In the genomic region with DNA sequence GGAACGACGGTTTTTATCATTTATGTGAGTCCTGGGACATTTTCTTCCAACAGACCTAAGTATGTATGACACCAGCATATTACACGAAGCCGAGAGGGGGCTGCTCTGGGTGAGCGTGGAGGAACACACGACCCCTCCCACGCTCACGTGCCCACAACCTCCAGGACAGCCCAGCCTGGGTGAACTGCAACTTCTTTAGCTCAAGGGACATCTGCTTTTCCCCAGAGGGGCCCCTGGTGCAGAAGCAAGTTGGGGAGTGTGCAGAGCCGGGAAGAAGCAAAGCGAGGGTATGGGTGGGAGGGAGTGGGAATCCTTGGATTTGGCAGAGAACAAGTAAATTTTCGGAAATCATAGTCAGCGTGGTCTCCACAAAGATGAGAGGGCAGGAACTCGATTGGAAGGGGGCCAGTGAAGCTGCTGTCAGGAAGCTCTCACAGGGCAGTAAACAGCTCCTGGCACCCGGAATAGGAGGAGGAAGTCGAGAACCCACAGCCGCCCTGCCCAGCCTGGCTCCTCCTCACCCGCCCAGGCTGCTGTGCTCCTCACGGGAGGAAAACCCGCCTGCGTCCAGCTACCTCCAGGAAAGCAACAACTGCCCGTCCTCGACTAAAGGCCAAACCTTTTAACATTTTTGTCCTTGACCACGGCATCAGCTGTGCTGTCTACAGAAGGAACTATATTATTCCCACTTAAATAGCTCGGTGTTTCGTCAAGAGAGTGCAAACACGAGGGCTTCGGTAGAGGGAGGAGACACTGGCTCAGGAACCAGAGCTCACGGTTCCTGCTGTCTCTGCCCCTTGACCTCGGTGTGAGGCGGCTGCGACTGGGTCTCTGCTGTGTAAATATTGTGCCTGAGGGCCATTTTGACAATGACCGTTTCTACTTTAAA, we compare ENCODE assay signal across 8 cellular contexts. TPM values are rescaled to one million over a fixed set of nuclear protein-coding genes. Genes with fewer than 3 reads are reported as not detected.
DNase-seq lines count a peak whose midpoint lies in the region; ATAC-seq and TF ChIP-seq lines count a peak whose summit lies in the region.

No MANE protein-coding gene starts in this region.

- H4K12ac ChIP-seq in trophoblast cell (ENCODE audit: low read depth, low read length) = no peak overlapping the region

- peaks cover 12% of the 10 kb centered on the region for H3K4me1 Mint-ChIP-seq in HFFc6 (ENCODE audit: low read depth)

- H3K4ac ChIP-seq in trophoblast cell (ENCODE audit: low read depth, low read length) = no peak overlapping the region

- H3K36me3 ChIP-seq in SK-N-MC (ENCODE audit: insufficient read depth, low read length) = no peaks in the 10 kb centered on the region
- no peaks in the 10 kb centered on the region for H3K36me3 ChIP-seq in trophoblast cell (ENCODE audit: control insufficient read depth in 1 of 2, insufficient read depth in 2 of 2, low read length in 2 of 2)

- H2AK5ac ChIP-seq in trophoblast cell (ENCODE audit: low read length) = no peak overlapping the region

- no CpG with 5 or more reads among the region's 32 CpGs for WGBS in trophoblast cell (ENCODE audit: extremely low coverage, insufficient coverage, insufficient read length)

- H3K4me3 Mint-ChIP-seq in HFFc6 = peak overlapping the region; percentile 74

- H2AFZ ChIP-seq in trophoblast cell (ENCODE audit: insufficient read depth, low read length, poor library complexity) = no peak overlapping the region

- H3K27ac Mint-ChIP-seq in HFFc6 = no peak overlapping the region

- no peak overlapping the region for H3K4me2 ChIP-seq in trophoblast cell (ENCODE audit: low read length)

- no peak overlapping the region for H3K14ac ChIP-seq in trophoblast cell (ENCODE audit: low read length)

- TF ChIP-seq CTCF in HFFc6 (IDR thresholded peaks at IDR 0.05) (no peak), epithelial cell of esophagus (IDR thresholded peaks at IDR 0.05; ENCODE audit: insufficient read depth, low read depth, low read length, missing control alignments) (no peak)

- H2BK5ac ChIP-seq in trophoblast cell (ENCODE audit: low read depth, low read length, poor library complexity) = no peak overlapping the region

- H3K4me1 ChIP-seq in trophoblast cell (ENCODE audit: control insufficient read depth in 1 of 2, insufficient read depth in 2 of 2, low read length in 2 of 2) = peaks cover 8 to 9% of the 10 kb centered on the region in 2 experiments

- H3K9me3 Mint-ChIP-seq in HFFc6 = no peaks in the 10 kb centered on the region

- DNase-seq in HFFc6 = no peak
- no peak for DNase-seq in SK-N-MC (ENCODE audit: low read depth, low spot score)
- peak; percentile 26 for DNase-seq in epithelial cell of esophagus (ENCODE audit: low read depth)
- no peak for DNase-seq in trophoblast cell
- DNase-seq in NCI-H1694 (lab: John Stamatoyannopoulos, UW) = no peak

- no peak overlapping the region for H3K23ac ChIP-seq in trophoblast cell (ENCODE audit: low read length)

- H3K27ac ChIP-seq in SK-N-MC (no peak overlapping the region), trophoblast cell (ENCODE audit: low read depth, low read length) (peak overlapping the region; percentile 33)

- H4K91ac ChIP-seq in trophoblast cell (ENCODE audit: low read depth, low read length) = peak overlapping the region; percentile 10

- H2BK120ac ChIP-seq in trophoblast cell (ENCODE audit: insufficient read depth, low read length, poor library complexity) = no peak overlapping the region

- no peak overlapping the region for H2BK12ac ChIP-seq in trophoblast cell (ENCODE audit: low read length)

- peaks cover 1% of the 10 kb centered on the region for H3K79me1 ChIP-seq in trophoblast cell (ENCODE audit: low read length)

- H3K9ac ChIP-seq in SK-N-MC (ENCODE audit: insufficient read length) (no peak overlapping the region), trophoblast cell (ENCODE audit: low read length) (no peak overlapping the region)

- H3K27me3 Mint-ChIP-seq in HFFc6 (ENCODE audit: insufficient read depth) = peaks cover 22% of the 10 kb centered on the region

- H3K27me3 ChIP-seq in trophoblast cell (ENCODE audit: insufficient read depth, low read length) = no peaks in the 10 kb centered on the region

- H3K18ac ChIP-seq in trophoblast cell (ENCODE audit: low read length) = no peak overlapping the region

- no peak for ATAC-seq in GM21786 (IDR thresholded peaks at IDR 0.05; ENCODE audit: unreplicated experiment)
- no peak for ATAC-seq in HG02610 (IDR thresholded peaks at IDR 0.05; ENCODE audit: unreplicated experiment)
- no peak for ATAC-seq in SK-N-SH treated with all-trans-retinoic acid at 6 μM for 48 hours

- H3K9me3 ChIP-seq in SK-N-MC (ENCODE audit: low read depth, low read length) (no peaks in the 10 kb centered on the region), trophoblast cell (ENCODE audit: insufficient read depth, low read depth, low read length) (no peaks in the 10 kb centered on the region)

- no peaks in the 10 kb centered on the region for H3K36me3 Mint-ChIP-seq in HFFc6 (ENCODE audit: low read depth)

- H4K8ac ChIP-seq in trophoblast cell (ENCODE audit: low read depth, low read length) = no peak overlapping the region

- H3K79me2 ChIP-seq in trophoblast cell (ENCODE audit: control insufficient read depth, insufficient read depth, low read length, poor library complexity) = no peaks in the 10 kb centered on the region

- H3K4me3 ChIP-seq in SK-N-MC (peak overlapping the region; percentile 6; the same call in 1 of the 2 replicates), epithelial cell of esophagus (ENCODE audit: low read length) (peak overlapping the region; percentile 20), trophoblast cell (ENCODE audit: low read depth, low read length) (no peak overlapping the region)

TF ChIP-seq in SK-N-SH treated with all-trans-retinoic acid at 6 μM for 48 hours, 23 proteins besides CTCF, POLR2A, EP300 and RAD21 (continues in another document):
- no peak for TF ChIP-seq OSR1 (CRISPR knock-in tag; IDR thresholded peaks at IDR 0.05)
- TF ChIP-seq ZNF70 (CRISPR knock-in tag; IDR thresholded peaks at IDR 0.05) = no peak
- TF ChIP-seq, protein P1, sequence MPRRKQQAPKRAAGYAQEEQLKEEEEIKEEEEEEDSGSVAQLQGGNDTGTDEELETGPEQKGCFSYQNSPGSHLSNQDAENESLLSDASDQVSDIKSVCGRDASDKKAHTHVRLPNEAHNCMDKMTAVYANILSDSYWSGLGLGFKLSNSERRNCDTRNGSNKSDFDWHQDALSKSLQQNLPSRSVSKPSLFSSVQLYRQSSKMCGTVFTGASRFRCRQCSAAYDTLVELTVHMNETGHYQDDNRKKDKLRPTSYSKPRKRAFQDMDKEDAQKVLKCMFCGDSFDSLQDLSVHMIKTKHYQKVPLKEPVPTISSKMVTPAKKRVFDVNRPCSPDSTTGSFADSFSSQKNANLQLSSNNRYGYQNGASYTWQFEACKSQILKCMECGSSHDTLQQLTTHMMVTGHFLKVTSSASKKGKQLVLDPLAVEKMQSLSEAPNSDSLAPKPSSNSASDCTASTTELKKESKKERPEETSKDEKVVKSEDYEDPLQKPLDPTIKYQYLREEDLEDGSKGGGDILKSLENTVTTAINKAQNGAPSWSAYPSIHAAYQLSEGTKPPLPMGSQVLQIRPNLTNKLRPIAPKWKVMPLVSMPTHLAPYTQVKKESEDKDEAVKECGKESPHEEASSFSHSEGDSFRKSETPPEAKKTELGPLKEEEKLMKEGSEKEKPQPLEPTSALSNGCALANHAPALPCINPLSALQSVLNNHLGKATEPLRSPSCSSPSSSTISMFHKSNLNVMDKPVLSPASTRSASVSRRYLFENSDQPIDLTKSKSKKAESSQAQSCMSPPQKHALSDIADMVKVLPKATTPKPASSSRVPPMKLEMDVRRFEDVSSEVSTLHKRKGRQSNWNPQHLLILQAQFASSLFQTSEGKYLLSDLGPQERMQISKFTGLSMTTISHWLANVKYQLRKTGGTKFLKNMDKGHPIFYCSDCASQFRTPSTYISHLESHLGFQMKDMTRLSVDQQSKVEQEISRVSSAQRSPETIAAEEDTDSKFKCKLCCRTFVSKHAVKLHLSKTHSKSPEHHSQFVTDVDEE (CRISPR knock-in tag; IDR thresholded peaks at IDR 0.05) = no peak
- no peak for TF ChIP-seq RARB (CRISPR knock-in tag; IDR thresholded peaks at IDR 0.05)
- TF ChIP-seq, protein P2, sequence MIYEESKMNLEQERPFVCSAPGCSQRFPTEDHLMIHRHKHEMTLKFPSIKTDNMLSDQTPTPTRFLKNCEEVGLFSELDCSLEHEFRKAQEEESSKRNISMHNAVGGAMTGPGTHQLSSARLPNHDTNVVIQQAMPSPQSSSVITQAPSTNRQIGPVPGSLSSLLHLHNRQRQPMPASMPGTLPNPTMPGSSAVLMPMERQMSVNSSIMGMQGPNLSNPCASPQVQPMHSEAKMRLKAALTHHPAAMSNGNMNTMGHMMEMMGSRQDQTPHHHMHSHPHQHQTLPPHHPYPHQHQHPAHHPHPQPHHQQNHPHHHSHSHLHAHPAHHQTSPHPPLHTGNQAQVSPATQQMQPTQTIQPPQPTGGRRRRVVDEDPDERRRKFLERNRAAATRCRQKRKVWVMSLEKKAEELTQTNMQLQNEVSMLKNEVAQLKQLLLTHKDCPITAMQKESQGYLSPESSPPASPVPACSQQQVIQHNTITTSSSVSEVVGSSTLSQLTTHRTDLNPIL (CRISPR knock-in tag; IDR thresholded peaks at IDR 0.05; ENCODE audit: low read depth) = no peak
- TF ChIP-seq BACH2 (CRISPR knock-in tag; IDR thresholded peaks at IDR 0.05; ENCODE audit: borderline replicate concordance) = no peak
- TF ChIP-seq PPARA (CRISPR knock-in tag; IDR thresholded peaks at IDR 0.05; ENCODE audit: borderline replicate concordance) = no peak
- TF ChIP-seq SNAI2 (CRISPR knock-in tag; IDR thresholded peaks at IDR 0.05) = no peak
- no peak for TF ChIP-seq GLIS3 (CRISPR knock-in tag; IDR thresholded peaks at IDR 0.05)
- TF ChIP-seq, protein P3, sequence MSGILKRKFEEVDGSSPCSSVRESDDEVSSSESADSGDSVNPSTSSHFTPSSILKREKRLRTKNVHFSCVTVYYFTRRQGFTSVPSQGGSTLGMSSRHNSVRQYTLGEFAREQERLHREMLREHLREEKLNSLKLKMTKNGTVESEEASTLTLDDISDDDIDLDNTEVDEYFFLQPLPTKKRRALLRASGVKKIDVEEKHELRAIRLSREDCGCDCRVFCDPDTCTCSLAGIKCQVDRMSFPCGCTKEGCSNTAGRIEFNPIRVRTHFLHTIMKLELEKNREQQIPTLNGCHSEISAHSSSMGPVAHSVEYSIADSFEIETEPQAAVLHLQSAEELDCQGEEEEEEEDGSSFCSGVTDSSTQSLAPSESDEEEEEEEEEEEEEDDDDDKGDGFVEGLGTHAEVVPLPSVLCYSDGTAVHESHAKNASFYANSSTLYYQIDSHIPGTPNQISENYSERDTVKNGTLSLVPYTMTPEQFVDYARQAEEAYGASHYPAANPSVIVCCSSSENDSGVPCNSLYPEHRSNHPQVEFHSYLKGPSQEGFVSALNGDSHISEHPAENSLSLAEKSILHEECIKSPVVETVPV (CRISPR knock-in tag; IDR thresholded peaks at IDR 0.05) = no peak

RNA-seq across cellular contexts. Expression of a gene that starts 17.2 kb away (rescaled TPM):
- total RNA-seq in HFFc6 (2021; fragmentation: NEBNext Ultra II Directional; extraction: Animal tissue kit (Norgen Biotek cat#: 25700)) = not detected
- not detected in 2 replicates for polyA plus RNA-seq in trophoblast cell (2013)

RNA-seq across cellular contexts. Expression of a gene that starts 29.5 kb away (rescaled TPM):
- 10 to 100 TPM; 31.6 to 37.6 (median 33.1) TPM for total RNA-seq in HFFc6 (2021; fragmentation: NEBNext Ultra II Directional; extraction: Animal tissue kit (Norgen Biotek cat#: 25700))
- polyA plus RNA-seq in trophoblast cell (2013) = 12.8 and 13.0 TPM in 2 replicates
